Comparison of ENCODE assay signal across 9 cellular contexts in the genomic region with DNA sequence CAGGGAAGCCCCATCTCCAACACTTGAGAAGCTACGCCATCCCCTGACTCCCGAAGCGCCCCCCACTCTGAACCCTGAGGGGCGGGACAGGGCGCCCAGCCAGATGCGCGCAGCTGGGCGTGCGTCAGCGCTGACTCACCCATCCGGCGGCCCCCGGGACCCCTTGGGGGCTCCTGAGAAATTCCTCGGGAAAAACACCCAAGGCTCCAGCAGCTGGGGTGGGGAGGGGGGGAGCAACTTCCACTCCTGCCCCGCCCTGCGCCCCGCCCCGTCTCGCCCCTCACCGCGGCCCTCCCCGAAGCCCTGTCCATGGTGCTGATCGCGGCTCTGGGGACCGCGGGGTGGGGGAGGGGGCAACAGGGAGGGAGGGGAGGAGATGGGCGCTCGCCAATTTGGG. TPM values are rescaled to one million over a fixed set of nuclear protein-coding genes. Genes with fewer than 3 reads are reported as not detected.
DNase-seq lines count a peak whose midpoint lies in the region; ATAC-seq and TF ChIP-seq lines count a peak whose summit lies in the region.
"Had no signal": no experiment of that assay in that cellular context is flagged by ENCODE, and none has a peak within 500 bp of the region (broad histone marks: within the 10 kb centered on the region; RNA-seq: fewer than 3 reads in every experiment).

No MANE protein-coding gene starts in this region.

- peak overlapping the region in 1 of 5 donors; percentile 87 for H3K27ac ChIP-seq in adrenal gland
- H3K27ac ChIP-seq: C4-2B had no signal

- H3K4me3 ChIP-seq in adrenal gland (peak overlapping the region in 1 of 4 donors; percentile 58), iPS-15b (ENCODE audit: low read depth, low read length) (peak overlapping the region; percentile 30)

- H3K9me3 ChIP-seq in adrenal gland (replicated peaks in 1 of 3) (no peaks in the 10 kb centered on the region), iPS-15b (ENCODE audit: control insufficient read depth, insufficient read depth, low read length) (no peaks in the 10 kb centered on the region)

- no peak for TF ChIP-seq CTCF in adrenal gland (IDR thresholded peaks at IDR 0.05)

- ATAC-seq in Right ventricle myocardium inferior = peak; percentile 61

- DNase-seq in Right ventricle myocardium inferior (ENCODE audit: missing footprints) (peak; percentile 82), cardiac septum (ENCODE audit: low spot score) (no peak), adrenal gland (peak; percentile 40 to 67 (median 53)), foreskin melanocyte (no peak), GF-D8 (lab: John Stamatoyannopoulos, UW) (no peak)
- DNase-seq in stimulated activated CD4-positive, alpha-beta T cell treated with anti-CD3 and anti-CD28 coated beads, Interleukin-4, amount 100 ng/mL, for 1 hour = peak; percentile 48
- DNase-seq in NK-92 treated with Interleukin-12 subunit alpha and Interleukin-12 subunit beta, amount 100 ng/mL, for 24 hours (lab: John Stamatoyannopoulos, UW) = no peak

- intact Hi-C loops in Right ventricle myocardium inferior (cut with DNase I) = loop anchor here (5.0 kb wide), 1 partner anchor 62 kb away; no protein-coding TSS in a partner anchor
- intact Hi-C loops in cardiac septum (cut with DNase I) = loop anchor here (1.0 to 5.0 kb wide), 2 partner anchors 64 to 77 kb away; no protein-coding TSS in a partner anchor
- intact Hi-C loops in adrenal gland (cut with DNase I) = no loop called here

- H3K27me3 ChIP-seq in adrenal gland (peaks cover 28% of the 10 kb centered on the region), iPS-15b (ENCODE audit: control insufficient read depth, insufficient read depth, low read length) (peaks cover 26% of the 10 kb centered on the region)

- 0 to 4% (median 1%) methylated on average over 2 to 28 of the region's 28 CpGs for WGBS in adrenal gland, 4 donors

- H3K9ac ChIP-seq in iPS-15b (ENCODE audit: low read depth, low read length) = no peak overlapping the region

- no peak for TF ChIP-seq POLR2A in adrenal gland (IDR thresholded peaks at IDR 0.05)

- H3K36me3 ChIP-seq in adrenal gland (replicated peaks in 1 of 2) = no peaks in the 10 kb centered on the region
- H3K36me3 ChIP-seq in iPS-15b (ENCODE audit: control insufficient read depth, insufficient read depth, low read length) = no peaks in the 10 kb centered on the region

- peaks cover 11 to 12% of the 10 kb centered on the region in 2 donors for H3K4me1 ChIP-seq in adrenal gland (replicated peaks in 1 of 2)
- H3K4me1 ChIP-seq in iPS-15b (ENCODE audit: control insufficient read depth, insufficient read depth, low read length) = peaks cover 6% of the 10 kb centered on the region

RNA-seq across cellular contexts. Expression of gene COL5A3, which starts 1.0 kb away (rescaled TPM):
- 10.4 TPM for total RNA-seq in Right ventricle myocardium inferior
- total RNA-seq in cardiac septum = 8.9 TPM
- 10 to 100 TPM in 1 of 8 donors, 1 to 10 TPM in 7; 3.5 to 12.4 (median 6.8) TPM for total RNA-seq in adrenal gland
- 10 to 100 TPM in 2 of 3 donors, 1 to 10 TPM in 1; 1.5 to 26.2 (median 18.2) TPM for polyA plus RNA-seq in adrenal gland

RNA-seq across cellular contexts. Expression of gene RDH8, which starts 4.0 kb away (rescaled TPM):
- total RNA-seq in Right ventricle myocardium inferior (not detected), cardiac septum (not detected), adrenal gland (not detected)
- not detected for polyA plus RNA-seq in adrenal gland

Comparison
In these comparisons a context has a peak if more than half of its experiments do, and no peak if none do; other contexts are left out.
1. DNase-seq: peak in Right ventricle myocardium inferior (single experiment), adrenal gland (7 of 7) and stimulated activated CD4-positive, alpha-beta T cell treated with anti-CD3 and anti-CD28 coated beads, Interleukin-4, amount 100 ng/mL, for 1 hour (single experiment); none in cardiac septum (single experiment), foreskin melanocyte (single experiment), NK-92 treated with Interleukin-12 subunit alpha and Interleukin-12 subunit beta, amount 100 ng/mL, for 24 hours (single experiment) and GF-D8 (single experiment).
2. intact Hi-C loops: an anchor here in Right ventricle myocardium inferior (5.0 kb wide) and cardiac septum (1.0 to 5.0 kb wide); none called in adrenal gland.